In genomic region chr3:148998715-148999413, GRCh38 we compare ENCODE assay signal across 10 cellular contexts. TPM values are rescaled to one million over a fixed set of nuclear protein-coding genes. Genes with fewer than 3 reads are reported as not detected.
DNase-seq lines count a peak whose midpoint lies in the region; ATAC-seq and TF ChIP-seq lines count a peak whose summit lies in the region.
"Had no signal": no experiment of that assay in that cellular context is flagged by ENCODE, and none has a peak within 500 bp of the region (broad histone marks: within the 10 kb centered on the region; RNA-seq: fewer than 3 reads in every experiment).

No MANE protein-coding gene starts in this region.

- no peaks in the 10 kb centered on the region for H3K27me3 Mint-ChIP-seq in activated naive CD4-positive, alpha-beta T cell treated with anti-CD3 and anti-CD28 coated beads for 36 hours (ENCODE audit: low read depth)
- H3K27me3 Mint-ChIP-seq in stimulated activated naive CD8-positive, alpha-beta T cell treated with anti-CD3 and anti-CD28 coated beads, Interleukin-15, amount 100 ng/mL, for 72 hours: no peaks in the 10 kb centered on the region
- H3K27me3 Mint-ChIP-seq: activated B cell treated with CpG ODN at 0.5 μM for 24 hours had no signal

- in situ Hi-C loops in GM13977 (cut with MboI; ENCODE audit: low pct_unique_long_range_greater_than_20kb, low sequenced_read_pairs, unreplicated experiment): no loop called here

- CTCF ChIA-PET in activated naive CD4-positive, alpha-beta T cell treated with anti-CD3 and anti-CD28 coated beads for 36 hours (lab: Charles Lee): interaction anchor here (0.6 to 1.7 kb wide), 2 partner anchors 10 to 246 kb away, joined by 3 to 4 read pairs; no protein-coding TSS in a partner anchor

- H3K4me3 ChIP-seq in ascending aorta: peak overlapping the region in 1 of 2 donors; percentile 13

- peaks cover 28% of the 10 kb centered on the region for H3K36me3 Mint-ChIP-seq in activated naive CD4-positive, alpha-beta T cell treated with anti-CD3 and anti-CD28 coated beads for 36 hours (ENCODE audit: low read depth)

- no peak overlapping the region for H3K27ac Mint-ChIP-seq in activated naive CD4-positive, alpha-beta T cell treated with anti-CD3 and anti-CD28 coated beads for 36 hours
- peak overlapping the region in 1 of 2 donors; percentile 12 for H3K27ac Mint-ChIP-seq in stimulated activated naive CD8-positive, alpha-beta T cell treated with anti-CD3 and anti-CD28 coated beads, Interleukin-15, amount 100 ng/mL, for 72 hours
- H3K27ac Mint-ChIP-seq: activated B cell treated with CpG ODN at 0.5 μM for 24 hours had no signal

- DNase-seq in activated naive CD4-positive, alpha-beta T cell treated with anti-CD3 and anti-CD28 coated beads for 36 hours: peak; percentile 32
- no peak for DNase-seq in activated naive CD4-positive, alpha-beta T cell treated with anti-CD3 and anti-CD28 coated beads, Interleukin-2, amount 50 U/mL, for 16 hours
- DNase-seq in ascending aorta (ENCODE audit: low spot score in 2 of 2) (no peak), Ammon's horn (ENCODE audit: low spot score) (no peak), GM13977 (ENCODE audit: low spot score) (no peak)
- no peak for DNase-seq in stimulated activated naive CD8-positive, alpha-beta T cell treated with anti-CD3 and anti-CD28 coated beads, Interleukin-15, amount 100 ng/mL, for 72 hours
- DNase-seq: activated B cell treated with CpG ODN at 0.5 μM for 24 hours, BE2C had no signal

- H3K27ac ChIP-seq in ascending aorta: peak overlapping the region; percentile 47

- TF ChIP-seq CTCF in ascending aorta (IDR thresholded peaks at IDR 0.05) (no peak), GM13977 (IDR thresholded peaks at IDR 0.05; ENCODE audit: extremely low read depth, insufficient read depth, missing control alignments) (no peak)

- peaks cover 25 to 53% of the 10 kb centered on the region in 2 donors for H3K36me3 ChIP-seq in ascending aorta
- H3K36me3 ChIP-seq: BE2C had no signal

- H3K9me3 ChIP-seq in ascending aorta: no peaks in the 10 kb centered on the region
- H3K9me3 ChIP-seq: BE2C had no signal

- H3K4me3 Mint-ChIP-seq in activated naive CD4-positive, alpha-beta T cell treated with anti-CD3 and anti-CD28 coated beads for 36 hours: no peak overlapping the region
- peak overlapping the region in 1 of 2 donors; percentile 21 for H3K4me3 Mint-ChIP-seq in stimulated activated naive CD8-positive, alpha-beta T cell treated with anti-CD3 and anti-CD28 coated beads, Interleukin-15, amount 100 ng/mL, for 72 hours
- H3K4me3 Mint-ChIP-seq: activated B cell treated with CpG ODN at 0.5 μM for 24 hours had no signal

- intact Hi-C loops in activated naive CD4-positive, alpha-beta T cell treated with anti-CD3 and anti-CD28 coated beads for 36 hours (cut with micrococcal nuclease): loop anchor here (10.0 kb wide), 2 partner anchors 756 to 816 kb away; partner anchors contain the start of genes COMMD2 and RNF13
- intact Hi-C loops in ascending aorta (cut with DNase I): no loop called here

- ATAC-seq in HG03521 (IDR thresholded peaks at IDR 0.05; ENCODE audit: unreplicated experiment): peak; percentile 44
- peak; percentile 35 for ATAC-seq in stimulated activated naive CD8-positive, alpha-beta T cell treated with anti-CD3 and anti-CD28 coated beads, Interleukin-15, amount 100 ng/mL, for 72 hours
- no peak for ATAC-seq in GM18520 (IDR thresholded peaks at IDR 0.05; ENCODE audit: unreplicated experiment)

- H3K27me3 ChIP-seq in ascending aorta: no peaks in the 10 kb centered on the region
- H3K27me3 ChIP-seq: BE2C had no signal

- H3K4me1 Mint-ChIP-seq in activated naive CD4-positive, alpha-beta T cell treated with anti-CD3 and anti-CD28 coated beads for 36 hours (ENCODE audit: low read depth): peaks cover 15% of the 10 kb centered on the region
- peaks cover 27% of the 10 kb centered on the region for H3K4me1 Mint-ChIP-seq in stimulated activated naive CD8-positive, alpha-beta T cell treated with anti-CD3 and anti-CD28 coated beads, Interleukin-15, amount 100 ng/mL, for 72 hours

- no peaks in the 10 kb centered on the region for H3K9me3 Mint-ChIP-seq in activated naive CD4-positive, alpha-beta T cell treated with anti-CD3 and anti-CD28 coated beads for 36 hours
- no peaks in the 10 kb centered on the region for H3K9me3 Mint-ChIP-seq in stimulated activated naive CD8-positive, alpha-beta T cell treated with anti-CD3 and anti-CD28 coated beads, Interleukin-15, amount 100 ng/mL, for 72 hours
- H3K9me3 Mint-ChIP-seq: activated B cell treated with CpG ODN at 0.5 μM for 24 hours had no signal

- H3K4me1 ChIP-seq in ascending aorta: peaks cover 0 to 12% of the 10 kb centered on the region in 2 donors
- H3K4me1 ChIP-seq: BE2C had no signal

RNA-seq across cellular contexts. Expression of gene GYG1, which starts 7.5 kb away (rescaled TPM):
- total RNA-seq in activated naive CD4-positive, alpha-beta T cell treated with anti-CD3 and anti-CD28 coated beads for 36 hours: 10 to 100 TPM; 13.5 to 13.9 TPM
- 23.9 TPM for total RNA-seq in ascending aorta
